9 cellular contexts compared by ENCODE assay signal in genomic region chrY:2934861-2935605, GRCh38. TPM values are rescaled to one million over a fixed set of nuclear protein-coding genes. Genes with fewer than 3 reads are reported as not detected.
DNase-seq lines count a peak whose midpoint lies in the region; ATAC-seq and TF ChIP-seq lines count a peak whose summit lies in the region.
"Had no signal": no experiment of that assay in that cellular context is flagged by ENCODE, and none has a peak within 500 bp of the region (broad histone marks: within the 10 kb centered on the region; RNA-seq: fewer than 3 reads in every experiment).

Gene ZFY, plus strand, starts transcription at chrY:2935381. Its CDS starts 18,556 bp downstream, at chrY:2953937.

- no peaks in the 10 kb centered on the region for H3K27me3 Mint-ChIP-seq in activated CD4-positive, alpha-beta memory T cell treated with anti-CD3 and anti-CD28 coated beads, Interleukin-2, amount 10 ng/mL, durations not matched to agents 7 days and 5 days

- CTCF ChIA-PET in activated CD4-positive, alpha-beta memory T cell treated with anti-CD3 and anti-CD28 coated beads, Interleukin-2, amount 10 ng/mL, durations not matched to agents 7 days and 5 days (lab: Charles Lee): no interaction called here

- WGBS in heart right ventricle, 2 donors: 0% methylated on average over 43 to 72 of the region's 83 CpGs

- peak within 1 kb of the TSS; percentile 90 for H3K27ac Mint-ChIP-seq in activated CD4-positive, alpha-beta memory T cell treated with anti-CD3 and anti-CD28 coated beads, Interleukin-2, amount 10 ng/mL, durations not matched to agents 7 days and 5 days

- H3K4me3 ChIP-seq in heart right ventricle (peak within 1 kb of the TSS in 8 of 10 donors; percentile 21 to 76 (median 70)), colonic mucosa (no peak within 1 kb of the TSS)

- H3K9ac ChIP-seq in colonic mucosa (ENCODE audit: low read depth in 2 of 2, low read length in 2 of 2): no peak within 1 kb of the TSS

- peak within 1 kb of the TSS in 7 of 10 donors; percentile 97 to 100 (median 99) for H3K27ac ChIP-seq in heart right ventricle
- H3K27ac ChIP-seq in colonic mucosa: no peak within 1 kb of the TSS

- ATAC-seq in GM19043 (IDR thresholded peaks at IDR 0.05; ENCODE audit: low read depth, unreplicated experiment) (peak; percentile 26), heart right ventricle (peak in 5 of 8 donors; percentile 70 to 79 (median 77)), HG02840 (IDR thresholded peaks at IDR 0.05; ENCODE audit: low FRiP score, unreplicated experiment) (no peak)
- ATAC-seq: Panc1 had no signal

- intact Hi-C loops in heart right ventricle (cut with DNase I): loop anchor here in 4 of 10 donors (5.0 to 10.0 kb wide), 3 partner anchors 67 to 90 kb away; partner anchors contain the start of gene RPS4Y1 (in 1 of the 4)
- intact Hi-C loops in colonic mucosa (cut with DNase I): no loop called here

- H3K36me3 ChIP-seq in heart right ventricle (peaks cover 0 to 12% (median 0%) of the 10 kb centered on the region in 9 donors), colonic mucosa (no peaks in the 10 kb centered on the region)

- H3K27me3 ChIP-seq in heart right ventricle (no peaks in the 10 kb centered on the region), colonic mucosa (no peaks in the 10 kb centered on the region)

- no peaks in the 10 kb centered on the region for H3K9me3 ChIP-seq in heart right ventricle
- H3K9me3 ChIP-seq in colonic mucosa: no peaks in the 10 kb centered on the region

- no peaks in the 10 kb centered on the region for H3K9me3 Mint-ChIP-seq in activated CD4-positive, alpha-beta memory T cell treated with anti-CD3 and anti-CD28 coated beads, Interleukin-2, amount 10 ng/mL, durations not matched to agents 7 days and 5 days

- peak within 1 kb of the TSS; percentile 71 for H3K4me3 Mint-ChIP-seq in activated CD4-positive, alpha-beta memory T cell treated with anti-CD3 and anti-CD28 coated beads, Interleukin-2, amount 10 ng/mL, durations not matched to agents 7 days and 5 days

- peaks cover 22% of the 10 kb centered on the region for H3K36me3 Mint-ChIP-seq in activated CD4-positive, alpha-beta memory T cell treated with anti-CD3 and anti-CD28 coated beads, Interleukin-2, amount 10 ng/mL, durations not matched to agents 7 days and 5 days (ENCODE audit: low read depth)

- H3K4me1 Mint-ChIP-seq in activated CD4-positive, alpha-beta memory T cell treated with anti-CD3 and anti-CD28 coated beads, Interleukin-2, amount 10 ng/mL, durations not matched to agents 7 days and 5 days: peaks cover 26% of the 10 kb centered on the region

- DNase-seq in HT1080 (ENCODE audit: low read depth): peak; percentile 38
- peak; percentile 70 for DNase-seq in activated CD4-positive, alpha-beta memory T cell treated with anti-CD3 and anti-CD28 coated beads, Interleukin-2, amount 10 ng/mL, durations not matched to agents 7 days and 5 days
- peak; percentile 53 to 71 for DNase-seq in heart right ventricle
- peak; percentile 45 for DNase-seq in stimulated activated CD4-positive, alpha-beta T cell treated with anti-CD3 and anti-CD28 coated beads, Interleukin-4, amount 100 ng/mL, for 48 hours (ENCODE audit: low read depth in 2 of 2)
- no peak for DNase-seq in DMS 273 treated with DMSO at 0.1 percent for 48 hours (lab: John Stamatoyannopoulos, UW)
- no peak for DNase-seq in colonic mucosa

- H3K4me1 ChIP-seq in heart right ventricle: peaks cover 0 to 45% (median 8%) of the 10 kb centered on the region in 9 donors
- no peaks in the 10 kb centered on the region for H3K4me1 ChIP-seq in colonic mucosa

- POLR2A ChIA-PET in activated CD4-positive, alpha-beta memory T cell treated with anti-CD3 and anti-CD28 coated beads, Interleukin-2, amount 10 ng/mL, durations not matched to agents 7 days and 5 days (lab: Charles Lee): interaction anchor here (0.9 to 1.2 kb wide), 3 partner anchors 21 to 76 kb away, joined by 3 to 6 read pairs (median 4); no protein-coding TSS in a partner anchor

- TF ChIP-seq CTCF in heart right ventricle (IDR thresholded peaks at IDR 0.05) (no peak), colonic mucosa (IDR thresholded peaks at IDR 0.05) (no peak)

RNA-seq across cellular contexts. Expression of gene ZFY, which starts in this region (rescaled TPM):
- 7.5 and 12.4 TPM in 2 replicates for total RNA-seq in HT1080 (2014; rRNA removed; shearing (Covaris generic))
- 4.0 and 6.7 TPM in 2 replicates for polyA plus RNA-seq in HT1080 (2015; cell fraction: cytosol; rRNA removed)
- polyA plus RNA-seq in HT1080 (2015; cell fraction: nucleus; rRNA removed): 8.3 and 8.7 TPM in 2 replicates
- 10 to 100 TPM; 16.9 to 17.6 TPM for total RNA-seq in activated CD4-positive, alpha-beta memory T cell treated with anti-CD3 and anti-CD28 coated beads, Interleukin-2, amount 10 ng/mL, durations not matched to agents 7 days and 5 days
- total RNA-seq in heart right ventricle (10 to 100 TPM in 7 of 10 donors, not detected in 3; 10.4 to 17.1 (median 12.5) TPM), colonic mucosa (under 1 TPM in 1 of 2 donors, not detected in 1; 0.35 TPM)
- 1 to 10 TPM; 2.4 to 6.5 TPM for polyA plus RNA-seq in heart right ventricle

Comparison
In these comparisons a context has a peak if more than half of its experiments do, and no peak if none do; other contexts are left out.
1. DNase-seq: peak in HT1080 (single experiment), activated CD4-positive, alpha-beta memory T cell treated with anti-CD3 and anti-CD28 coated beads, Interleukin-2, amount 10 ng/mL, durations not matched to agents 7 days and 5 days (single experiment), heart right ventricle (2 of 2) and stimulated activated CD4-positive, alpha-beta T cell treated with anti-CD3 and anti-CD28 coated beads, Interleukin-4, amount 100 ng/mL, for 48 hours (2 of 2); none in DMS 273 treated with DMSO at 0.1 percent for 48 hours (single experiment) and colonic mucosa (single experiment).